In the genomic region with DNA sequence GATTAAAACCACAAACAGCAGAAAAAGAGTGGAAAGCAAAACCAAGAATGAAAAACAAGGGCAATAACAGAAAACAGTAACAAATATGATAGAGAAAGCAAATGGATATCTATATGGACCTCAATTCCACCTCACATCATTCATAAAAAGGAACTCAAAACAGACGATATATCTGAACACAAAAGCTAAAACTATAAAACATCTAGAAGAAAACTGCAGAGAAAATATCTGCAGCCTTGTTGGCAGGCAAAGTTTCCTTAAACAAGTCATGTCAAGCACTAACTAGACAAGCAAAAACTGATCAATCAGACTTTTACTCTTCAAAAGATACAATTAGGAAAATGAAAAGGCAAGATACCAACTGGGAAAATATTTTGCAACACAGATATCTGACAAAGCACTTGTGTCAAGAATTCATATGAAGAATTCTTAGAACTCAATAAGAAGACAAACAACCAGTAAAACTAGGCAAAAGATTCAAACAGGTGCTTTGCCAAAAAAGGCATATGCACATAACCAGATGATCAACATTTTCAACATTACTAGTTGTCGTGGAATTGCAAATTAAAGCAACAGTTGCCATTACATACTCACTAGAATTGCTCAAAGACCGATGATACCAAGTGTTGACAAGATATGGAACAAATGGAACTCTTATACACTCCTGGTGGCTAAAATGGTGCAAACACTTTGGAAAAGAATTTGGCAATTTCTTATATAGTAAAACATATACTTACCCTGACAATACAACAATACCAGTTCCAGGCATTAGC, we compare ENCODE assay signal across 15 cellular contexts. TPM values are rescaled to one million over a fixed set of nuclear protein-coding genes. Genes with fewer than 3 reads are reported as not detected.
DNase-seq lines count a peak whose midpoint lies in the region; ATAC-seq, FAIRE-seq and TF ChIP-seq lines count a peak whose summit lies in the region.
"Had no signal": no experiment of that assay in that cellular context is flagged by ENCODE, and none has a peak within 500 bp of the region (broad histone marks: within the 10 kb centered on the region; RNA-seq: fewer than 3 reads in every experiment).

No MANE protein-coding gene starts in this region.

- DNase-seq in HepG2 (ENCODE audit: low spot score): no peak
- DNase-seq in right lobe of liver: no peak
- no peak for DNase-seq in H54 (ENCODE audit: insufficient read length, low spot score)
- DNase-seq in MM.1S: no peak
- DNase-seq in progenitor cell of endocrine pancreas (ENCODE audit: low spot score, unreplicated experiment): no peak
- DNase-seq: ACHN, C1 segment of cervical spinal cord, DMS 273 treated with DMSO at 0.1 percent for 48 hours, DMS79 had no signal

- H3F3A ChIP-seq in MM.1S (ENCODE audit: insufficient read depth, low read length): no peaks in the 10 kb centered on the region

- H3K9ac ChIP-seq in HepG2 (ENCODE audit: insufficient read depth, low read depth, low read length) (no peak overlapping the region), MM.1S (ENCODE audit: low read length) (no peak overlapping the region)

- no peak overlapping the region for H3K4me3 Mint-ChIP-seq in activated T-helper 17 cell treated with anti-CD3 and anti-CD28 coated beads, Interleukin-2, amount 50 U/mL, for 72 hours
- H3K4me3 Mint-ChIP-seq in progenitor cell of endocrine pancreas (ENCODE audit: low read depth): no peak overlapping the region
- H3K4me3 Mint-ChIP-seq: B cell had no signal

- intact Hi-C loops in HepG2 (cut with micrococcal nuclease; ENCODE audit: unreplicated experiment): no loop called here
- intact Hi-C loops in right lobe of liver (cut with DNase I): no loop called here

- TF ChIP-seq POLR2A in HepG2 (IDR thresholded peaks at IDR 0.05; ENCODE audit: insufficient read depth in 1 of 2, low read depth in 2 of 2, low read length in 2 of 2) (no peak), right lobe of liver (IDR thresholded peaks at IDR 0.05) (no peak), H54 (IDR thresholded peaks at IDR 0.05; ENCODE audit: low read depth, low read length) (no peak)

- no peak overlapping the region for H2AFZ ChIP-seq in HepG2 (ENCODE audit: low read length)
- H2AFZ ChIP-seq in MM.1S (ENCODE audit: low read length): no peak overlapping the region

- H3K4me1 Mint-ChIP-seq in activated T-helper 17 cell treated with anti-CD3 and anti-CD28 coated beads, Interleukin-2, amount 50 U/mL, for 72 hours: peaks cover 30% of the 10 kb centered on the region
- peaks cover 16% of the 10 kb centered on the region for H3K4me1 Mint-ChIP-seq in progenitor cell of endocrine pancreas (ENCODE audit: low read depth)

- TF ChIP-seq RAD21 in HepG2 (CRISPR knock-in tag; IDR thresholded peaks at IDR 0.05): no peak

- WGBS in HepG2 (ENCODE audit: low lambda C conversion rate): 29% methylated on average over 3 of the region's 3 CpGs
- 71% methylated on average over 3 of the region's 3 CpGs for WGBS in right lobe of liver (ENCODE audit: insufficient coverage, low coverage, low lambda C conversion rate, missing lambda C conversion rate)

- H3K79me2 ChIP-seq in HepG2 (ENCODE audit: insufficient read depth, low read length) (no peaks in the 10 kb centered on the region), MM.1S (ENCODE audit: low read length) (no peaks in the 10 kb centered on the region)

- no peak for TF ChIP-seq CTCF in HepG2 (CRISPR knock-in tag; IDR thresholded peaks at IDR 0.05)
- TF ChIP-seq CTCF in right lobe of liver (IDR thresholded peaks at IDR 0.05): no peak
- TF ChIP-seq CTCF in MM.1S (IDR thresholded peaks at IDR 0.05; ENCODE audit: low read length): no peak
- TF ChIP-seq CTCF in progenitor cell of endocrine pancreas (IDR thresholded peaks at IDR 0.05; ENCODE audit: unreplicated experiment): no peak

- H3K4me1 ChIP-seq in HepG2 (ENCODE audit: insufficient read depth, low read length) (peaks cover 24% of the 10 kb centered on the region), right lobe of liver (peaks cover 0 to 9% (median 0%) of the 10 kb centered on the region in 4 donors), MM.1S (ENCODE audit: low read length) (peaks cover 12% of the 10 kb centered on the region)

- no peak overlapping the region for H3K4me3 ChIP-seq in HepG2 (replicated peaks in 1 of 3; ENCODE audit: insufficient read depth in 1 of 3, low read depth in 2 of 3, low read length in 3 of 3)
- H3K4me3 ChIP-seq in right lobe of liver: no peak overlapping the region
- no peak overlapping the region for H3K4me3 ChIP-seq in MM.1S (ENCODE audit: low read length)
- H3K4me3 ChIP-seq: GM12878 had no signal

- TF ChIP-seq EP300 in HepG2 (IDR thresholded peaks at IDR 0.05; ENCODE audit: low read depth in 2 of 2, low read length in 2 of 2) (no peak), HepG2 (CRISPR knock-in tag; IDR thresholded peaks at IDR 0.05; ENCODE audit: borderline replicate concordance) (no peak)

- H3K4me2 ChIP-seq in HepG2 (ENCODE audit: low read depth, low read length): no peak overlapping the region
- no peak overlapping the region for H3K4me2 ChIP-seq in MM.1S (ENCODE audit: low read depth, low read length)

- H3K36me3 Mint-ChIP-seq in activated T-helper 17 cell treated with anti-CD3 and anti-CD28 coated beads, Interleukin-2, amount 50 U/mL, for 72 hours (ENCODE audit: low read depth): no peaks in the 10 kb centered on the region
- H3K36me3 Mint-ChIP-seq in progenitor cell of endocrine pancreas (ENCODE audit: insufficient read depth): no peaks in the 10 kb centered on the region

- BruUV-seq in HepG2 (replicated peaks; lab: Mats Ljungman, UMichigan): no TSS peak

- CTCF ChIA-PET in HepG2 (lab: Yijun Ruan, JAX; ENCODE audit: low intra/inter-chr PET ratio, low total read pairs): no interaction called here

- H3K9me3 Mint-ChIP-seq in activated T-helper 17 cell treated with anti-CD3 and anti-CD28 coated beads, Interleukin-2, amount 50 U/mL, for 72 hours: no peaks in the 10 kb centered on the region
- peaks cover 3% of the 10 kb centered on the region for H3K9me3 Mint-ChIP-seq in progenitor cell of endocrine pancreas (ENCODE audit: low read depth)

- H3K27ac Mint-ChIP-seq in activated T-helper 17 cell treated with anti-CD3 and anti-CD28 coated beads, Interleukin-2, amount 50 U/mL, for 72 hours: peak overlapping the region; percentile 42
- no peak overlapping the region for H3K27ac Mint-ChIP-seq in progenitor cell of endocrine pancreas
- H3K27ac Mint-ChIP-seq: B cell had no signal

- H3K9me3 ChIP-seq in HepG2 (ENCODE audit: low read length) (no peaks in the 10 kb centered on the region), right lobe of liver (no peaks in the 10 kb centered on the region), MM.1S (replicated peaks; ENCODE audit: insufficient read depth, low read length) (no peaks in the 10 kb centered on the region)

- H3K36me3 ChIP-seq in HepG2 (replicated peaks in 1 of 2; ENCODE audit: control insufficient read depth in 1 of 2, insufficient read depth in 2 of 2, low read length in 2 of 2): no peaks in the 10 kb centered on the region
- H3K36me3 ChIP-seq in right lobe of liver: no peaks in the 10 kb centered on the region
- H3K36me3 ChIP-seq in MM.1S (replicated peaks; ENCODE audit: insufficient read depth, low read length): no peaks in the 10 kb centered on the region

- H3K27ac ChIP-seq in HepG2 (ENCODE audit: extremely low read length, insufficient read depth, low read length) (no peak overlapping the region), right lobe of liver (no peak overlapping the region), MM.1S (ENCODE audit: low read length) (no peak overlapping the region)

- no peaks in the 10 kb centered on the region for H3K9me2 ChIP-seq in MM.1S (replicated peaks; ENCODE audit: insufficient read depth, low read length)

- FAIRE-seq in HepG2 (lab: Jason Lieb, UNC) (no peak), H54 (lab: Jason Lieb, UNC) (peak; percentile 30)
- FAIRE-seq: GM12878, H1 had no signal

- ATAC-seq in HepG2: no peak
- no peak for ATAC-seq in right lobe of liver
- ATAC-seq in activated T-helper 17 cell treated with anti-CD3 and anti-CD28 coated beads, Interleukin-2, amount 50 U/mL, for 72 hours (replicated peaks): no peak
- no peak for ATAC-seq in GM19351 (IDR thresholded peaks at IDR 0.05; ENCODE audit: unreplicated experiment)
- no peak for ATAC-seq in GM19452 (IDR thresholded peaks at IDR 0.05; ENCODE audit: unreplicated experiment)
- ATAC-seq: GM12878 had no signal

- H4K20me1 ChIP-seq in HepG2 (ENCODE audit: insufficient read depth, low read length) (no peaks in the 10 kb centered on the region), MM.1S (ENCODE audit: insufficient read depth, low read length) (no peaks in the 10 kb centered on the region)

- in situ Hi-C loops in HepG2 (cut with HindIII; ENCODE audit: extremely low pct_ligation_motif_present, low pct_unique_long_range_greater_than_20kb): no loop called here

- no peaks in the 10 kb centered on the region for H3K27me3 Mint-ChIP-seq in activated T-helper 17 cell treated with anti-CD3 and anti-CD28 coated beads, Interleukin-2, amount 50 U/mL, for 72 hours
- H3K27me3 Mint-ChIP-seq in progenitor cell of endocrine pancreas: peaks cover 7% of the 10 kb centered on the region

- POLR2A ChIA-PET in HepG2 (lab: Yijun Ruan, JAX): no interaction called here

- H3K27me3 ChIP-seq in HepG2 (ENCODE audit: control insufficient read depth in 1 of 2, insufficient read depth in 2 of 2, low read length in 2 of 2): peaks cover 3 to 6% of the 10 kb centered on the region in 2 experiments; a peak in 2 of 5 replicates
- H3K27me3 ChIP-seq in right lobe of liver: no peaks in the 10 kb centered on the region
- no peaks in the 10 kb centered on the region for H3K27me3 ChIP-seq in MM.1S (replicated peaks; ENCODE audit: insufficient read depth, low read length)

RNA-seq across cellular contexts. Expression of a gene that starts 25.9 kb away (rescaled TPM):
- total RNA-seq in HepG2 (2016; rRNA removed; fragmentation: Illumina TruSeq; extraction: Trizol): 5.3 and 11.0 TPM in 2 replicates
- total RNA-seq in HepG2 (2016; cell fraction: cytosol; rRNA removed; fragmentation: Illumina TruSeq; extraction: Trizol; ENCODE audit: low read depth): 2.3 and 2.6 TPM in 2 replicates
- total RNA-seq in HepG2 (2016; cell fraction: insoluble cytoplasmic fraction; rRNA removed; fragmentation: Illumina TruSeq; extraction: Trizol): 5.2 and 10.5 TPM in 2 replicates
- 7.0 and 7.7 TPM in 2 replicates for total RNA-seq in HepG2 (2016; cell fraction: membrane; rRNA removed; fragmentation: Illumina TruSeq; extraction: Trizol)
- 9.9 and 13.1 TPM in 2 replicates for total RNA-seq in HepG2 (2016; cell fraction: nucleus; rRNA removed; fragmentation: Illumina TruSeq; extraction: Trizol)
- 8.8 and 10.2 TPM in 2 replicates for polyA plus RNA-seq in HepG2 (2011; rRNA removed)
- polyA plus RNA-seq in HepG2 (2011; cell fraction: cytosol; rRNA removed): 7.4 TPM in 2 replicates
- polyA plus RNA-seq in HepG2 (2011; cell fraction: nucleus; rRNA removed): 42.1 and 46.0 TPM in 2 replicates
- 22.4 and 32.5 TPM in 2 replicates for polyA plus RNA-seq in HepG2 (2012)
- polyA plus RNA-seq in HepG2 (2016; cell fraction: cytosol; fragmentation: Illumina TruSeq; extraction: Trizol; ENCODE audit: low read depth): 0.69 and 1.1 TPM in 2 replicates
- polyA plus RNA-seq in HepG2 (2016; cell fraction: insoluble cytoplasmic fraction; fragmentation: Illumina TruSeq; extraction: Trizol; ENCODE audit: low read depth): 16.0 and 20.6 TPM in 2 replicates
- 2.4 and 3.8 TPM in 2 replicates for polyA plus RNA-seq in HepG2 (2016; cell fraction: membrane; fragmentation: Illumina TruSeq; extraction: Trizol; ENCODE audit: low read depth)
- 25.8 and 26.9 TPM in 2 replicates for polyA plus RNA-seq in HepG2 (2016; cell fraction: nucleus; fragmentation: Illumina TruSeq; extraction: Trizol; ENCODE audit: insufficient read depth, low read depth)
- 7.8 and 28.6 TPM in 2 replicates for polyA minus RNA-seq in HepG2 (2011; rRNA and poly(A)+ RNA removed; ENCODE audit: low replicate concordance)
- 19.5 and 20.1 TPM in 2 replicates for polyA minus RNA-seq in HepG2 (2011; cell fraction: cytosol; rRNA and poly(A)+ RNA removed)
- polyA minus RNA-seq in HepG2 (2011; cell fraction: nucleus; rRNA and poly(A)+ RNA removed): 27.4 and 29.2 TPM in 2 replicates
- total RNA-seq in right lobe of liver: 10 to 100 TPM in 5 of 6 experiments, 1 to 10 TPM in 1; 9.9 to 22.8 (median 12.3) TPM
- total RNA-seq in activated T-helper 17 cell treated with anti-CD3 and anti-CD28 coated beads, Interleukin-2, amount 50 U/mL, for 72 hours: 10 to 100 TPM; 32.9 to 82.6 TPM
- 81.6 and 85.2 TPM in 2 replicates for total RNA-seq in progenitor cell of endocrine pancreas
